13 cellular contexts compared by ENCODE assay signal in the genomic region with DNA sequence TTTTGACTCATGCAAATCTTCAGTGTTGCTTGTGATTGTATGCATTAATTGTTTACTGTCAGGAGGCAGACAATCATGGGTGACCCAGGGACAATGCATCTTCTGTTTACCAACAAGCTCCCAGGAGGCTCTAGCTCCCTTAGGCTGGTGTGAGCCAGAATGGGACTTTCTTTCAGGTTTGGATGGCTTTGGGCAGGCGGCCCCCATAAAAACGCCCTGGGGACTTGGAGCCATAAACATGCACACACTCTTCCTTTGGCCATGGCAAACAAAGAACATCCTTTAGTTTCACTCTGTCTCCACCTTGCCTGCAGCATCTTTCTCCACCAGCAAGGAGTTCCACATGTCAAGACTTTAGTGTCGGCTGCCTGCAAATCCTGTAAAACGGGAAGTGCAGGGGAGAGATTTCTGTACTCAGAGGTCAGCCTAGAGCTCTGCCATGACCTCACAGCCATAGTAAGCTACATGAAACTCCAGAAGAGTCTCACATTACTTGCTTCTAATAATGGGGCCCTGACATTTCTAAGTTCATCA.
DNase-seq lines count a peak whose midpoint lies in the region; ATAC-seq and FAIRE-seq lines count a peak whose summit lies in the region.
"Had no signal": no experiment of that assay in that cellular context is flagged by ENCODE, and none has a peak within 500 bp of the region (broad histone marks: within the 10 kb centered on the region; RNA-seq: fewer than 3 reads in every experiment).

No MANE protein-coding gene starts in this region.

- no peaks in the 10 kb centered on the region for H3K36me3 Mint-ChIP-seq in activated naive CD4-positive, alpha-beta T cell treated with anti-CD3 and anti-CD28 coated beads, Interleukin-2, amount 50 U/mL, for 24 hours
- H3K36me3 Mint-ChIP-seq in activated T-helper 2 cell treated with anti-CD3 and anti-CD28 coated beads, Interferon-gamma antibody, Interleukin-2, Interleukin-4, amounts not matched to agents 10 μg/mL and 5 μg/mL and 100 μg/mL, durations not matched to agents 14 hours and 24 hours and 36 hours (ENCODE audit: low read depth), result peaks cover 6% of the 10 kb centered on the region
- peaks cover 6% of the 10 kb centered on the region for H3K36me3 Mint-ChIP-seq in stimulated activated effector memory CD8-positive, alpha-beta T cell treated with anti-CD3 and anti-CD28 coated beads, Interleukin-12 subunit alpha, Interleukin-12 subunit beta, amount 100 ng/mL, for 72 hours

- H3K9me3 Mint-ChIP-seq in activated naive CD4-positive, alpha-beta T cell treated with anti-CD3 and anti-CD28 coated beads, Interleukin-2, amount 50 U/mL, for 24 hours, result no peaks in the 10 kb centered on the region
- H3K9me3 Mint-ChIP-seq in activated T-helper 2 cell treated with anti-CD3 and anti-CD28 coated beads, Interferon-gamma antibody, Interleukin-2, Interleukin-4, amounts not matched to agents 10 μg/mL and 5 μg/mL and 100 μg/mL, durations not matched to agents 14 hours and 24 hours and 36 hours, result no peaks in the 10 kb centered on the region
- H3K9me3 Mint-ChIP-seq in stimulated activated effector memory CD8-positive, alpha-beta T cell treated with anti-CD3 and anti-CD28 coated beads, Interleukin-12 subunit alpha, Interleukin-12 subunit beta, amount 100 ng/mL, for 72 hours, result no peaks in the 10 kb centered on the region

- H3K27me3 Mint-ChIP-seq in activated naive CD4-positive, alpha-beta T cell treated with anti-CD3 and anti-CD28 coated beads, Interleukin-2, amount 50 U/mL, for 24 hours, result no peaks in the 10 kb centered on the region
- H3K27me3 Mint-ChIP-seq in activated T-helper 2 cell treated with anti-CD3 and anti-CD28 coated beads, Interferon-gamma antibody, Interleukin-2, Interleukin-4, amounts not matched to agents 10 μg/mL and 5 μg/mL and 100 μg/mL, durations not matched to agents 14 hours and 24 hours and 36 hours (ENCODE audit: low read depth), result no peaks in the 10 kb centered on the region

- peak overlapping the region; percentile 69 for H3K4me3 Mint-ChIP-seq in activated naive CD4-positive, alpha-beta T cell treated with anti-CD3 and anti-CD28 coated beads, Interleukin-2, amount 50 U/mL, for 24 hours
- peak overlapping the region; percentile 27 for H3K4me3 Mint-ChIP-seq in activated T-helper 2 cell treated with anti-CD3 and anti-CD28 coated beads, Interferon-gamma antibody, Interleukin-2, Interleukin-4, amounts not matched to agents 10 μg/mL and 5 μg/mL and 100 μg/mL, durations not matched to agents 14 hours and 24 hours and 36 hours (ENCODE audit: low read depth)
- H3K4me3 Mint-ChIP-seq in stimulated activated effector memory CD8-positive, alpha-beta T cell treated with anti-CD3 and anti-CD28 coated beads, Interleukin-12 subunit alpha, Interleukin-12 subunit beta, amount 100 ng/mL, for 72 hours, result peak overlapping the region; percentile 49

- no peak for FAIRE-seq in HTR-8/SVneo (lab: Jason Lieb, UNC)
- FAIRE-seq: H1 had no signal

- peak overlapping the region; percentile 93 for H3K27ac Mint-ChIP-seq in activated naive CD4-positive, alpha-beta T cell treated with anti-CD3 and anti-CD28 coated beads, Interleukin-2, amount 50 U/mL, for 24 hours
- H3K27ac Mint-ChIP-seq in activated T-helper 2 cell treated with anti-CD3 and anti-CD28 coated beads, Interferon-gamma antibody, Interleukin-2, Interleukin-4, amounts not matched to agents 10 μg/mL and 5 μg/mL and 100 μg/mL, durations not matched to agents 14 hours and 24 hours and 36 hours, result peak overlapping the region; percentile 95
- peak overlapping the region; percentile 85 for H3K27ac Mint-ChIP-seq in stimulated activated effector memory CD8-positive, alpha-beta T cell treated with anti-CD3 and anti-CD28 coated beads, Interleukin-12 subunit alpha, Interleukin-12 subunit beta, amount 100 ng/mL, for 72 hours

- H3K4me1 Mint-ChIP-seq in activated naive CD4-positive, alpha-beta T cell treated with anti-CD3 and anti-CD28 coated beads, Interleukin-2, amount 50 U/mL, for 24 hours, result peaks cover 81% of the 10 kb centered on the region
- H3K4me1 Mint-ChIP-seq in activated T-helper 2 cell treated with anti-CD3 and anti-CD28 coated beads, Interferon-gamma antibody, Interleukin-2, Interleukin-4, amounts not matched to agents 10 μg/mL and 5 μg/mL and 100 μg/mL, durations not matched to agents 14 hours and 24 hours and 36 hours (ENCODE audit: low read depth), result peaks cover 82% of the 10 kb centered on the region
- peaks cover 73% of the 10 kb centered on the region for H3K4me1 Mint-ChIP-seq in stimulated activated effector memory CD8-positive, alpha-beta T cell treated with anti-CD3 and anti-CD28 coated beads, Interleukin-12 subunit alpha, Interleukin-12 subunit beta, amount 100 ng/mL, for 72 hours

- ATAC-seq in stimulated activated effector memory CD8-positive, alpha-beta T cell treated with anti-CD3 and anti-CD28 coated beads, Interleukin-12 subunit alpha, Interleukin-12 subunit beta, amount 100 ng/mL, for 72 hours, result no peak
- ATAC-seq: left lobe of liver had no signal

- no peak for DNase-seq in activated naive CD4-positive, alpha-beta T cell (lab: John Stamatoyannopoulos, UW)
- DNase-seq in NCI-H526 treated with DMSO at 0.1 percent for 48 hours (lab: John Stamatoyannopoulos, UW) (peak; percentile 2), Kasumi-1 (lab: John Stamatoyannopoulos, UW) (no peak), HTR-8/SVneo (ENCODE audit: insufficient read length, low spot score) (no peak)
- DNase-seq in activated T-helper 2 cell treated with anti-CD3 and anti-CD28 coated beads, Interferon-gamma antibody, Interleukin-2, Interleukin-4, amounts not matched to agents 10 μg/mL and 5 μg/mL and 100 μg/mL, durations not matched to agents 14 hours and 24 hours and 36 hours (ENCODE audit: low spot score), result no peak
- DNase-seq in stimulated activated effector memory CD8-positive, alpha-beta T cell treated with anti-CD3 and anti-CD28 coated beads, Interleukin-12 subunit alpha, Interleukin-12 subunit beta, amount 100 ng/mL, for 72 hours (ENCODE audit: low spot score in 2 of 2), result no peak
- no peak for DNase-seq in stimulated activated CD4-positive, alpha-beta T cell treated with anti-CD3 and anti-CD28 coated beads, Interleukin-4, amount 100 ng/mL, for 4 hours
- DNase-seq: effector CD8-positive, alpha-beta T cell; NCI-H146; NCI-H446 had no signal

- intact Hi-C loops in activated T-helper 2 cell treated with anti-CD3 and anti-CD28 coated beads, Interferon-gamma antibody, Interleukin-2, Interleukin-4, amounts not matched to agents 10 μg/mL and 5 μg/mL and 100 μg/mL, durations not matched to agents 14 hours and 24 hours and 36 hours (cut with micrococcal nuclease), result loop anchor here (5.0 kb wide), 1 partner anchor 507 kb away; no protein-coding TSS in a partner anchor
